Comparison of ENCODE assay signal across 3 cellular contexts in genomic region chr12:39959467-39959866, GRCh38.
TF ChIP-seq lines count a peak whose summit lies in the region.

No MANE protein-coding gene starts in this region.

TF ChIP-seq in A549, 52 proteins besides CTCF, POLR2A, EP300 and RAD21:
- TF ChIP-seq MAFK (IDR thresholded peaks at IDR 0.05; ENCODE audit: partially characterized antibody) (peak; percentile 70), PHF8 (IDR thresholded peaks at IDR 0.05; ENCODE audit: borderline replicate concordance, low read depth) (no peak)

TF ChIP-seq in IMR-90, 13 proteins besides CTCF, POLR2A, EP300 and RAD21:
- TF ChIP-seq ELK1 (IDR thresholded peaks at IDR 0.05; ENCODE audit: borderline replicate concordance, low read depth, low read length) (no peak), USF2 (IDR thresholded peaks at IDR 0.05; ENCODE audit: low read depth, low read length) (no peak), MXI1 (IDR thresholded peaks at IDR 0.05; ENCODE audit: borderline replicate concordance, low read depth, low read length) (no peak), CHD1 (IDR thresholded peaks at IDR 0.05; ENCODE audit: low read depth, low read length) (no peak), MAFK (IDR thresholded peaks at IDR 0.05; ENCODE audit: low read depth, low read length) (peak; percentile 77), SMC3 (IDR thresholded peaks at IDR 0.05; ENCODE audit: low read depth, low read length) (no peak), FOS (IDR thresholded peaks at IDR 0.05; ENCODE audit: low read depth, low read length) (no peak)

TF ChIP-seq in K562, 482 proteins besides CTCF, POLR2A, EP300 and RAD21:
- TF ChIP-seq EP400 (IDR thresholded peaks at IDR 0.05) (no peak), ZNF316 (IDR thresholded peaks at IDR 0.05) (peak; percentile 44; the same call in 1 of the 2 replicates), MAFF (IDR thresholded peaks at IDR 0.05; ENCODE audit: low read length) (peak; percentile 35; the same call in 1 of the 2 replicates), HDAC3 (IDR thresholded peaks at IDR 0.05; ENCODE audit: borderline replicate concordance, partially characterized antibody) (no peak)
